Comparison of ENCODE assay signal across 26 cellular contexts in genomic region chr3:136988651-136989050, GRCh38. TPM values are rescaled to one million over a fixed set of nuclear protein-coding genes. Genes with fewer than 3 reads are reported as not detected.
"Had no signal": no experiment of that assay in that cellular context is flagged by ENCODE, and none has a peak within 500 bp of the region (broad histone marks: within the 10 kb centered on the region; RNA-seq: fewer than 3 reads in every experiment).

No MANE protein-coding gene starts in this region.

- DNase-seq: colonic mucosa; effector CD8-positive, alpha-beta T cell; endodermal cell; erythroblast; foreskin fibroblast; gastrocnemius medialis; head of caudate nucleus; kidney; mesendoderm; midbrain; naive thymus-derived CD4-positive, alpha-beta T cell; nucleus accumbens; stimulated activated CD4-positive, alpha-beta T cell treated with anti-CD3 and anti-CD28 coated beads, Interleukin-2, amount 100 ng/mL, for 24 hours; stimulated activated CD4-positive, alpha-beta T cell treated with anti-CD3 and anti-CD28 coated beads, Interleukin-4, amount 100 ng/mL, for 24 hours; stimulated activated naive CD4-positive, alpha-beta T cell treated with Interleukin-2 at 50 U/mL for 16 hours; stomach; thyroid gland; trophoblast cell had no signal

- H3K27ac ChIP-seq: colonic mucosa, gastrocnemius medialis, prostate gland, right atrium auricular region, stomach, thyroid gland had no signal

- H3K9me3 ChIP-seq: colonic mucosa, gastrocnemius medialis, prostate gland, right atrium auricular region, stomach, thyroid gland, vagina had no signal

- H3K4me3 ChIP-seq: colonic mucosa, gastrocnemius medialis, prostate gland, right atrium auricular region, smooth muscle cell, stomach, thyroid gland, vagina had no signal

- ATAC-seq: gastrocnemius medialis; left lobe of liver; naive thymus-derived CD4-positive, alpha-beta T cell; sciatic nerve; stimulated activated effector memory CD8-positive, alpha-beta T cell treated with anti-CD3 and anti-CD28 coated beads, Interleukin-12 subunit alpha, Interleukin-12 subunit beta, amount 100 ng/mL, for 72 hours had no signal

- H3K36me3 ChIP-seq: colonic mucosa, gastrocnemius medialis, prostate gland, right atrium auricular region, stomach, thyroid gland, vagina had no signal

- H3K27me3 ChIP-seq: colonic mucosa, gastrocnemius medialis, right atrium auricular region, stomach, thyroid gland, vagina had no signal

- H3K4me1 ChIP-seq: colonic mucosa, gastrocnemius medialis, prostate gland had no signal

RNA-seq across cellular contexts. Expression of gene IL20RB, which starts 30.9 kb away (rescaled TPM):
- total RNA-seq: osteocyte had no signal
